26 cellular contexts compared by ENCODE assay signal in genomic region chr5:80665057-80665456, GRCh38. TPM values are rescaled to one million over a fixed set of nuclear protein-coding genes. Genes with fewer than 3 reads are reported as not detected.
DNase-seq lines count a peak whose midpoint lies in the region; ATAC-seq, FAIRE-seq and TF ChIP-seq lines count a peak whose summit lies in the region.
"Had no signal": no experiment of that assay in that cellular context is flagged by ENCODE, and none has a peak within 500 bp of the region (broad histone marks: within the 10 kb centered on the region; RNA-seq: fewer than 3 reads in every experiment).

No MANE protein-coding gene starts in this region.

- no peak for TF ChIP-seq CTCF in SK-N-SH (IDR thresholded peaks at IDR 0.05)
- TF ChIP-seq CTCF in astrocyte (IDR thresholded peaks at IDR 0.05; ENCODE audit: insufficient read depth, low read depth, low read length) = no peak

- no peak for DNase-seq in activated T-cell treated with anti-CD3 and anti-CD28 coated beads, Interleukin-2, amount 50 U/mL, for 72 hours
- no peak for DNase-seq in activated T-cell treated with anti-CD3 and anti-CD28 coated beads, Interleukin-2, amount 50 U/mL, for 24 hours
- no peak for DNase-seq in SK-N-SH
- peak; percentile 33 for DNase-seq in astrocyte (ENCODE audit: low read depth)
- no peak for DNase-seq in GM19238 (ENCODE audit: insufficient read length, low spot score)
- DNase-seq: BE2C; C1 segment of cervical spinal cord; CD4-positive, alpha-beta memory T cell; CD4-positive, CD25-positive, alpha-beta regulatory T cell; CD8-positive, alpha-beta memory T cell; COR-L47; DMS 273 treated with DMSO at 0.1 percent for 48 hours; DMS153; DMS53; DMS79; DND-41; EL; GDM1 had no signal

- WGBS in SK-N-SH (ENCODE audit: low lambda C conversion rate) = 64% methylated on average over 4 of the region's 4 CpGs

- no peaks in the 10 kb centered on the region for H4K20me1 ChIP-seq in SK-N-SH (ENCODE audit: insufficient read depth)
- H4K20me1 ChIP-seq in astrocyte (ENCODE audit: insufficient read depth, low read length) = peaks cover 6% of the 10 kb centered on the region
- H4K20me1 ChIP-seq: BLaER1 had no signal

- H3K27me3 Mint-ChIP-seq in activated T-cell treated with anti-CD3 and anti-CD28 coated beads, Interleukin-2, amount 50 U/mL, for 72 hours (ENCODE audit: low read depth) = no peaks in the 10 kb centered on the region
- no peaks in the 10 kb centered on the region for H3K27me3 Mint-ChIP-seq in activated T-cell treated with anti-CD3 and anti-CD28 coated beads, Interleukin-2, amount 50 U/mL, for 24 hours
- H3K27me3 Mint-ChIP-seq in astrocyte (ENCODE audit: low read depth, unreplicated experiment) = no peaks in the 10 kb centered on the region
- H3K27me3 Mint-ChIP-seq: CD4-positive, alpha-beta memory T cell; CD4-positive, CD25-positive, alpha-beta regulatory T cell; CD8-positive, alpha-beta memory T cell had no signal

- H3K9me3 ChIP-seq in SK-N-SH (no peaks in the 10 kb centered on the region), astrocyte (ENCODE audit: insufficient read depth, low read depth, low read length) (no peaks in the 10 kb centered on the region)
- H3K9me3 ChIP-seq: A549, BE2C had no signal

- H3K27me3 ChIP-seq in SK-N-SH (ENCODE audit: insufficient read depth) (no peaks in the 10 kb centered on the region), astrocyte (ENCODE audit: insufficient read depth, low read length) (no peaks in the 10 kb centered on the region)
- H3K27me3 ChIP-seq: BE2C, BLaER1 had no signal

- POLR2A ChIA-PET in SK-N-SH (lab: Yijun Ruan, JAX) = no interaction called here

- H3K27ac ChIP-seq in SK-N-SH (ENCODE audit: low read depth in 2 of 2, low read length in 1 of 2) = peak overlapping the region in 1 of 2 experiments; percentile 37; a peak in 3 of 4 replicates
- no peak overlapping the region for H3K27ac ChIP-seq in astrocyte (ENCODE audit: low read depth, low read length)
- H3K27ac ChIP-seq: 22Rv1, A549, BLaER1 had no signal

- H3K36me3 Mint-ChIP-seq in activated T-cell treated with anti-CD3 and anti-CD28 coated beads, Interleukin-2, amount 50 U/mL, for 72 hours (ENCODE audit: insufficient read depth in 2 of 2) = peaks cover 7 to 42% of the 10 kb centered on the region in 2 donors
- peaks cover 89% of the 10 kb centered on the region for H3K36me3 Mint-ChIP-seq in activated T-cell treated with anti-CD3 and anti-CD28 coated beads, Interleukin-2, amount 50 U/mL, for 24 hours (ENCODE audit: low read depth)
- H3K36me3 Mint-ChIP-seq in astrocyte (ENCODE audit: low read depth, unreplicated experiment) = peaks cover 23% of the 10 kb centered on the region

- H3K36me3 ChIP-seq in SK-N-SH (replicated peaks in 1 of 2; ENCODE audit: control insufficient read depth in 1 of 2, insufficient read depth in 2 of 2, low read length in 1 of 2) (peaks cover 49 to 62% of the 10 kb centered on the region in 2 experiments), astrocyte (ENCODE audit: insufficient read depth, low read length) (peaks cover 31% of the 10 kb centered on the region)

- no peaks in the 10 kb centered on the region for H3K9me3 Mint-ChIP-seq in activated T-cell treated with anti-CD3 and anti-CD28 coated beads, Interleukin-2, amount 50 U/mL, for 72 hours
- H3K9me3 Mint-ChIP-seq in activated T-cell treated with anti-CD3 and anti-CD28 coated beads, Interleukin-2, amount 50 U/mL, for 24 hours = no peaks in the 10 kb centered on the region
- H3K9me3 Mint-ChIP-seq in astrocyte (ENCODE audit: unreplicated experiment) = no peaks in the 10 kb centered on the region
- H3K9me3 Mint-ChIP-seq: CD4-positive, CD25-positive, alpha-beta regulatory T cell; CD8-positive, alpha-beta memory T cell had no signal

- no peak overlapping the region for H2AFZ ChIP-seq in SK-N-SH (ENCODE audit: low read depth)
- H2AFZ ChIP-seq in astrocyte (ENCODE audit: low read depth, low read length) = no peak overlapping the region

- peaks cover 19% of the 10 kb centered on the region for H3K4me1 Mint-ChIP-seq in activated T-cell treated with anti-CD3 and anti-CD28 coated beads, Interleukin-2, amount 50 U/mL, for 72 hours (ENCODE audit: low read depth)
- H3K4me1 Mint-ChIP-seq in activated T-cell treated with anti-CD3 and anti-CD28 coated beads, Interleukin-2, amount 50 U/mL, for 24 hours (ENCODE audit: low read depth) = peaks cover 43% of the 10 kb centered on the region
- H3K4me1 Mint-ChIP-seq in astrocyte (ENCODE audit: low read depth, unreplicated experiment) = no peaks in the 10 kb centered on the region
- H3K4me1 Mint-ChIP-seq: CD14-positive monocyte had no signal

- CTCF ChIA-PET in SK-N-SH (lab: Yijun Ruan, JAX) = interaction anchor here (1.4 to 1.5 kb wide), 2 partner anchors 9 to 12 kb away, joined by 4 to 6 read pairs; no protein-coding TSS in a partner anchor

- ATAC-seq in activated T-cell treated with anti-CD3 and anti-CD28 coated beads, Interleukin-2, amount 50 U/mL, for 72 hours (replicated peaks in 1 of 2) = no peak
- ATAC-seq in HG02623 (IDR thresholded peaks at IDR 0.05; ENCODE audit: unreplicated experiment) (no peak), HG03097 (IDR thresholded peaks at IDR 0.05; ENCODE audit: low FRiP score, unreplicated experiment) (no peak)
- ATAC-seq: A549, GM12878 had no signal

- peak in 1 of 2 experiments; percentile 48; a peak in 1 of 4 replicates for TF ChIP-seq EP300 in SK-N-SH (IDR thresholded peaks at IDR 0.05; ENCODE audit: borderline replicate concordance in 1 of 2, low read depth in 1 of 2, low read length in 1 of 2)

- H3K79me2 ChIP-seq in SK-N-SH (ENCODE audit: insufficient read depth) = peaks cover 23% of the 10 kb centered on the region; the same call in 1 of the 2 replicates
- H3K79me2 ChIP-seq in astrocyte (ENCODE audit: insufficient read depth, low read length) = peaks cover 2% of the 10 kb centered on the region

- H3K27ac Mint-ChIP-seq in activated T-cell treated with anti-CD3 and anti-CD28 coated beads, Interleukin-2, amount 50 U/mL, for 72 hours = peak overlapping the region; percentile 33
- H3K27ac Mint-ChIP-seq in activated T-cell treated with anti-CD3 and anti-CD28 coated beads, Interleukin-2, amount 50 U/mL, for 24 hours = no peak overlapping the region
- no peak overlapping the region for H3K27ac Mint-ChIP-seq in astrocyte (ENCODE audit: unreplicated experiment)
- H3K27ac Mint-ChIP-seq: CD4-positive, CD25-positive, alpha-beta regulatory T cell had no signal

- H3K4me3 ChIP-seq in SK-N-SH (ENCODE audit: low read depth in 2 of 2, low read length in 1 of 2) (no peak overlapping the region), astrocyte (ENCODE audit: insufficient read depth, low read depth, low read length) (no peak overlapping the region)
- H3K4me3 ChIP-seq: A549, BLaER1, GM12878 had no signal

- H3F3A ChIP-seq in SK-N-SH (replicated peaks; ENCODE audit: insufficient read depth) = peaks cover 8% of the 10 kb centered on the region

- H3K4me2 ChIP-seq in SK-N-SH = no peak overlapping the region
- no peak overlapping the region for H3K4me2 ChIP-seq in astrocyte (ENCODE audit: low read length)
- H3K4me2 ChIP-seq: A549, BLaER1 had no signal

- no peak overlapping the region for H3K9ac ChIP-seq in SK-N-SH
- H3K9ac ChIP-seq in astrocyte (ENCODE audit: low read length) = no peak overlapping the region
- H3K9ac ChIP-seq: BLaER1 had no signal

- TF ChIP-seq RAD21 in SK-N-SH (IDR thresholded peaks at IDR 0.05; ENCODE audit: low read length) = no peak

- H3K4me1 ChIP-seq in SK-N-SH (ENCODE audit: control insufficient read depth in 1 of 2, insufficient read depth in 2 of 2, low read depth in 1 of 2, low read length in 1 of 2) = no peaks in the 10 kb centered on the region
- H3K4me1 ChIP-seq in astrocyte (ENCODE audit: insufficient read depth, low read length) = no peaks in the 10 kb centered on the region
- H3K4me1 ChIP-seq: A549, BE2C had no signal

- H3K9me2 ChIP-seq in SK-N-SH = no peaks in the 10 kb centered on the region

- H3K4me3 Mint-ChIP-seq in activated T-cell treated with anti-CD3 and anti-CD28 coated beads, Interleukin-2, amount 50 U/mL, for 72 hours = no peak overlapping the region
- H3K4me3 Mint-ChIP-seq in activated T-cell treated with anti-CD3 and anti-CD28 coated beads, Interleukin-2, amount 50 U/mL, for 24 hours = no peak overlapping the region
- H3K4me3 Mint-ChIP-seq in astrocyte (ENCODE audit: unreplicated experiment) = no peak overlapping the region
- H3K4me3 Mint-ChIP-seq: CD14-positive monocyte; CD4-positive, CD25-positive, alpha-beta regulatory T cell; CD8-positive, alpha-beta memory T cell had no signal

- FAIRE-seq in astrocyte (lab: Jason Lieb, UNC) = no peak
- FAIRE-seq: A549, GM12892 had no signal

TF ChIP-seq in SK-N-SH, 30 proteins besides CTCF, POLR2A, EP300 and RAD21:
- TF ChIP-seq NFIC (IDR thresholded peaks at IDR 0.05; ENCODE audit: borderline replicate concordance) (peak; percentile 57; the same call in 1 of the 2 replicates), MXI1 (IDR thresholded peaks at IDR 0.05; ENCODE audit: low read depth, low read length) (no peak), RXRA (IDR thresholded peaks at IDR 0.05; ENCODE audit: borderline replicate concordance, low read depth) (peak; percentile 11; the same call in 1 of the 2 replicates), TEAD4 (IDR thresholded peaks at IDR 0.05; ENCODE audit: borderline replicate concordance, insufficient read depth) (peak; percentile 64; the same call in 1 of the 2 replicates), TCF12 (IDR thresholded peaks at IDR 0.05) (peak; percentile 67), NRF1 (IDR thresholded peaks at IDR 0.05; ENCODE audit: low read depth, low read length) (no peak), JUND (IDR thresholded peaks at IDR 0.05) (peak; percentile 49; the same call in 1 of the 2 replicates)
- TF ChIP-seq, protein P1, sequence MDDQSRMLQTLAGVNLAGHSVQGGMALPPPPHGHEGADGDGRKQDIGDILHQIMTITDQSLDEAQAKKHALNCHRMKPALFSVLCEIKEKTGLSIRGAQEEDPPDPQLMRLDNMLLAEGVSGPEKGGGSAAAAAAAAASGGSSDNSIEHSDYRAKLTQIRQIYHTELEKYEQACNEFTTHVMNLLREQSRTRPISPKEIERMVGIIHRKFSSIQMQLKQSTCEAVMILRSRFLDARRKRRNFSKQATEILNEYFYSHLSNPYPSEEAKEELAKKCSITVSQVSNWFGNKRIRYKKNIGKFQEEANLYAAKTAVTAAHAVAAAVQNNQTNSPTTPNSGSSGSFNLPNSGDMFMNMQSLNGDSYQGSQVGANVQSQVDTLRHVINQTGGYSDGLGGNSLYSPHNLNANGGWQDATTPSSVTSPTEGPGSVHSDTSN (IDR thresholded peaks at IDR 0.05) = peak; percentile 67

RNA-seq across cellular contexts. Expression of gene DHFR, which starts 10.3 kb away (rescaled TPM):
- 10 to 100 TPM; 48.6 to 49.4 TPM for total RNA-seq in activated T-cell treated with anti-CD3 and anti-CD28 coated beads, Interleukin-2, amount 50 U/mL, for 72 hours
- polyA plus RNA-seq in SK-N-SH (2012; rRNA removed) = 16.6 and 18.3 TPM in 2 replicates
- polyA plus RNA-seq in SK-N-SH (2012; cell fraction: cytosol; rRNA removed) = 20.1 and 21.1 TPM in 2 replicates
- polyA plus RNA-seq in SK-N-SH (2012; cell fraction: nucleus; rRNA removed) = 6.2 and 14.5 TPM in 2 replicates
- total RNA-seq in astrocyte = 11.9 and 14.4 TPM in 2 replicates

RNA-seq across cellular contexts. Expression of gene MSH3, which starts 10.6 kb away (rescaled TPM):
- 10 to 100 TPM; 22.0 to 24.4 TPM for total RNA-seq in activated T-cell treated with anti-CD3 and anti-CD28 coated beads, Interleukin-2, amount 50 U/mL, for 72 hours
- 3.5 and 4.7 TPM in 2 replicates for polyA plus RNA-seq in SK-N-SH (2012; rRNA removed)
- 5.5 and 6.4 TPM in 2 replicates for polyA plus RNA-seq in SK-N-SH (2012; cell fraction: cytosol; rRNA removed)
- 2.0 and 4.1 TPM in 2 replicates for polyA plus RNA-seq in SK-N-SH (2012; cell fraction: nucleus; rRNA removed)
- total RNA-seq in astrocyte = 15.4 and 16.1 TPM in 2 replicates
